In genomic region chr2:97048448-97048847, GRCh38 we compare ENCODE assay signal across 7 cellular contexts. TPM values are rescaled to one million over a fixed set of nuclear protein-coding genes. Genes with fewer than 3 reads are reported as not detected.
DNase-seq lines count a peak whose midpoint lies in the region; ATAC-seq and TF ChIP-seq lines count a peak whose summit lies in the region.
"Not testable (repeated sequence)": the region's sequence is repeated elsewhere in the genome, so short reads cannot be mapped to it uniquely, and the experiment has no call there.

No MANE protein-coding gene starts in this region.

- H3K4me1 ChIP-seq in DND-41 (ENCODE audit: insufficient read depth, low read length): not testable (repeated sequence)
- H3K4me1 ChIP-seq in OCI-LY7 (ENCODE audit: insufficient read depth, low read length, poor library complexity, severe bottlenecking): peaks cover 65% of the 10 kb centered on the region

- ATAC-seq in DND-41 (ENCODE audit: insufficient read depth, low read depth): peak; percentile 66
- ATAC-seq in activated CD8-positive, alpha-beta T cell treated with anti-CD3 and anti-CD28 coated beads, Interleukin-2, amount 10 ng/mL, durations not matched to agents 7 days and 5 days: peak; percentile 80
- peak; percentile 19 for ATAC-seq in effector memory CD8-positive, alpha-beta T cell (replicated peaks)
- ATAC-seq in stimulated activated memory B cell treated with anti-CD40 and anti-IgM and Interleukin-4, amounts not matched to agents 10 μg/mL and 1 μg/mL and 100 μg/mL, for 72 hours: peak; percentile 74

- not testable (repeated sequence) for H3K4me3 Mint-ChIP-seq in activated CD4-positive, alpha-beta T cell treated with anti-CD3 and anti-CD28 coated beads, Interleukin-2, amount 10 ng/mL, durations not matched to agents 24 days and 14 days; effector memory CD8-positive, alpha-beta T cell
- peak overlapping the region; percentile 56 for H3K4me3 Mint-ChIP-seq in activated CD8-positive, alpha-beta T cell treated with anti-CD3 and anti-CD28 coated beads, Interleukin-2, amount 10 ng/mL, durations not matched to agents 7 days and 5 days
- peak overlapping the region; percentile 37 for H3K4me3 Mint-ChIP-seq in stimulated activated memory B cell treated with anti-CD40 and anti-IgM and Interleukin-4, amounts not matched to agents 10 μg/mL and 1 μg/mL and 100 μg/mL, for 72 hours

- not testable (repeated sequence) for H3K27me3 ChIP-seq in DND-41 (ENCODE audit: insufficient read depth, low read length, poor library complexity)

- BruUV-seq in OCI-LY7 (replicated peaks; lab: Mats Ljungman, UMichigan): not testable (repeated sequence)

- H3K27me3 Mint-ChIP-seq in activated CD4-positive, alpha-beta T cell treated with anti-CD3 and anti-CD28 coated beads, Interleukin-2, amount 10 ng/mL, durations not matched to agents 24 days and 14 days: peaks cover 18% of the 10 kb centered on the region
- not testable (repeated sequence) for H3K27me3 Mint-ChIP-seq in activated CD8-positive, alpha-beta T cell treated with anti-CD3 and anti-CD28 coated beads, Interleukin-2, amount 10 ng/mL, durations not matched to agents 7 days and 5 days (ENCODE audit: low read depth); stimulated activated memory B cell treated with anti-CD40 and anti-IgM and Interleukin-4, amounts not matched to agents 10 μg/mL and 1 μg/mL and 100 μg/mL, for 72 hours
- peaks cover 16 to 22% of the 10 kb centered on the region in 2 donors for H3K27me3 Mint-ChIP-seq in effector memory CD8-positive, alpha-beta T cell

- H3K27ac Mint-ChIP-seq in activated CD4-positive, alpha-beta T cell treated with anti-CD3 and anti-CD28 coated beads, Interleukin-2, amount 10 ng/mL, durations not matched to agents 24 days and 14 days; effector memory CD8-positive, alpha-beta T cell: not testable (repeated sequence)
- H3K27ac Mint-ChIP-seq in activated CD8-positive, alpha-beta T cell treated with anti-CD3 and anti-CD28 coated beads, Interleukin-2, amount 10 ng/mL, durations not matched to agents 7 days and 5 days: peak overlapping the region; percentile 88
- H3K27ac Mint-ChIP-seq in stimulated activated memory B cell treated with anti-CD40 and anti-IgM and Interleukin-4, amounts not matched to agents 10 μg/mL and 1 μg/mL and 100 μg/mL, for 72 hours: peak overlapping the region; percentile 84

- not testable (repeated sequence) for TF ChIP-seq CTCF in DND-41 (IDR thresholded peaks at IDR 0.05; ENCODE audit: borderline replicate concordance, extremely low read depth, low read length, poor library complexity, severe bottlenecking); OCI-LY7 (conservative IDR thresholded peaks at IDR 0.05; ENCODE audit: low read length)

- POLR2A ChIA-PET in OCI-LY7 (lab: Charles Lee); activated CD8-positive, alpha-beta T cell treated with anti-CD3 and anti-CD28 coated beads, Interleukin-2, amount 10 ng/mL, durations not matched to agents 7 days and 5 days (lab: Charles Lee): not testable (repeated sequence)

- not testable (repeated sequence) for H3K36me3 Mint-ChIP-seq in activated CD4-positive, alpha-beta T cell treated with anti-CD3 and anti-CD28 coated beads, Interleukin-2, amount 10 ng/mL, durations not matched to agents 24 days and 14 days (ENCODE audit: low read depth); activated CD8-positive, alpha-beta T cell treated with anti-CD3 and anti-CD28 coated beads, Interleukin-2, amount 10 ng/mL, durations not matched to agents 7 days and 5 days (ENCODE audit: low read depth); effector memory CD8-positive, alpha-beta T cell (ENCODE audit: insufficient read depth); stimulated activated memory B cell treated with anti-CD40 and anti-IgM and Interleukin-4, amounts not matched to agents 10 μg/mL and 1 μg/mL and 100 μg/mL, for 72 hours

- not testable (repeated sequence) for H3K9me2 ChIP-seq in OCI-LY7 (ENCODE audit: insufficient read depth, low read length)

- not testable (repeated sequence) for H3K9ac ChIP-seq in DND-41 (ENCODE audit: low read depth, low read length)

- not testable (repeated sequence) for H3K79me2 ChIP-seq in DND-41 (ENCODE audit: insufficient read depth, low read length); OCI-LY7 (ENCODE audit: insufficient read depth, low read depth, low read length)

- H3K36me3 ChIP-seq in DND-41 (ENCODE audit: insufficient read depth, low read length); KOPT-K1 (ENCODE audit: insufficient read depth, low read length); OCI-LY7 (ENCODE audit: insufficient read depth, low read length): not testable (repeated sequence)

- H2AFZ ChIP-seq in DND-41 (ENCODE audit: low read depth, low read length); OCI-LY7 (ENCODE audit: low read length): not testable (repeated sequence)

- not testable (repeated sequence) for H3K27ac ChIP-seq in DND-41 (ENCODE audit: low read length)
- peak overlapping the region; percentile 36 for H3K27ac ChIP-seq in KOPT-K1 (ENCODE audit: low read depth, low read length, poor library complexity, severe bottlenecking)
- peak overlapping the region; percentile 85 for H3K27ac ChIP-seq in OCI-LY7 (ENCODE audit: low read depth, low read length, poor library complexity, severe bottlenecking)

- peak; percentile 20 for DNase-seq in DND-41
- DNase-seq in OCI-LY7 (ENCODE audit: low spot score): peak; percentile 77
- peak; percentile 44 for DNase-seq in activated CD4-positive, alpha-beta T cell treated with anti-CD3 and anti-CD28 coated beads, Interleukin-2, amount 10 ng/mL, durations not matched to agents 24 days and 14 days
- DNase-seq in activated CD8-positive, alpha-beta T cell treated with anti-CD3 and anti-CD28 coated beads, Interleukin-2, amount 10 ng/mL, durations not matched to agents 7 days and 5 days: peak; percentile 51
- DNase-seq in effector memory CD8-positive, alpha-beta T cell: not testable (repeated sequence)

- not testable (repeated sequence) for H3K4me1 Mint-ChIP-seq in activated CD4-positive, alpha-beta T cell treated with anti-CD3 and anti-CD28 coated beads, Interleukin-2, amount 10 ng/mL, durations not matched to agents 24 days and 14 days; effector memory CD8-positive, alpha-beta T cell (ENCODE audit: low read depth in 2 of 2)
- H3K4me1 Mint-ChIP-seq in activated CD8-positive, alpha-beta T cell treated with anti-CD3 and anti-CD28 coated beads, Interleukin-2, amount 10 ng/mL, durations not matched to agents 7 days and 5 days (ENCODE audit: low read depth): peaks cover 20% of the 10 kb centered on the region
- H3K4me1 Mint-ChIP-seq in stimulated activated memory B cell treated with anti-CD40 and anti-IgM and Interleukin-4, amounts not matched to agents 10 μg/mL and 1 μg/mL and 100 μg/mL, for 72 hours: peaks cover 50% of the 10 kb centered on the region

- not testable (repeated sequence) for H3K4me2 ChIP-seq in DND-41 (ENCODE audit: insufficient read depth, low read length)
- H3K4me2 ChIP-seq in OCI-LY7 (ENCODE audit: low read length): peak overlapping the region; percentile 79

- not testable (repeated sequence) for H4K20me1 ChIP-seq in DND-41 (ENCODE audit: insufficient read depth, low read length); OCI-LY7 (ENCODE audit: insufficient read depth, low read length)

- H3K4me3 ChIP-seq in DND-41 (ENCODE audit: low read depth in 1 of 2, low read length in 2 of 2): not testable (repeated sequence)
- H3K4me3 ChIP-seq in OCI-LY7 (ENCODE audit: low read depth, low read length, poor library complexity, severe bottlenecking): peak overlapping the region; percentile 52

- intact Hi-C loops in OCI-LY7 (cut with micrococcal nuclease; ENCODE audit: unreplicated experiment); activated CD4-positive, alpha-beta T cell treated with anti-CD3 and anti-CD28 coated beads, Interleukin-2, amount 10 ng/mL, durations not matched to agents 24 days and 14 days (cut with micrococcal nuclease): not testable (repeated sequence)

- CTCF ChIA-PET in OCI-LY7 (lab: Charles Lee; ENCODE audit: unreplicated experiment); activated CD8-positive, alpha-beta T cell treated with anti-CD3 and anti-CD28 coated beads, Interleukin-2, amount 10 ng/mL, durations not matched to agents 7 days and 5 days (lab: Charles Lee): not testable (repeated sequence)

- H3K9me3 Mint-ChIP-seq in activated CD4-positive, alpha-beta T cell treated with anti-CD3 and anti-CD28 coated beads, Interleukin-2, amount 10 ng/mL, durations not matched to agents 24 days and 14 days; activated CD8-positive, alpha-beta T cell treated with anti-CD3 and anti-CD28 coated beads, Interleukin-2, amount 10 ng/mL, durations not matched to agents 7 days and 5 days (ENCODE audit: insufficient read depth); effector memory CD8-positive, alpha-beta T cell; stimulated activated memory B cell treated with anti-CD40 and anti-IgM and Interleukin-4, amounts not matched to agents 10 μg/mL and 1 μg/mL and 100 μg/mL, for 72 hours: not testable (repeated sequence)

- not testable (repeated sequence) for H3K9me3 ChIP-seq in DND-41 (ENCODE audit: insufficient read depth, low read length, severe bottlenecking); KOPT-K1 (ENCODE audit: insufficient read depth, low read length, poor library complexity, severe bottlenecking); OCI-LY7 (ENCODE audit: low read length)

RNA-seq across cellular contexts. Expression of gene FAHD2B, which starts 46.2 kb away (rescaled TPM):
- 23.4 and 29.2 TPM in 2 replicates for total RNA-seq in OCI-LY7 (2014; rRNA removed; shearing (Covaris generic))
- total RNA-seq in OCI-LY7 (2022): 39.1 and 44.3 TPM in 2 replicates
- total RNA-seq in activated CD4-positive, alpha-beta T cell treated with anti-CD3 and anti-CD28 coated beads, Interleukin-2, amount 10 ng/mL, durations not matched to agents 24 days and 14 days: 22.3 and 24.3 TPM in 2 replicates
- 10 to 100 TPM; 29.8 to 32.0 TPM for total RNA-seq in activated CD8-positive, alpha-beta T cell treated with anti-CD3 and anti-CD28 coated beads, Interleukin-2, amount 10 ng/mL, durations not matched to agents 7 days and 5 days

Comparison
In these comparisons a context has a peak if more than half of its experiments do, and no peak if none do; other contexts are left out.
1. ATAC-seq: peak in every context shown above with its lines; median percentile 80 in activated CD8-positive, alpha-beta T cell treated with anti-CD3 and anti-CD28 coated beads, Interleukin-2, amount 10 ng/mL, durations not matched to agents 7 days and 5 days; 74 in stimulated activated memory B cell treated with anti-CD40 and anti-IgM and Interleukin-4, amounts not matched to agents 10 μg/mL and 1 μg/mL and 100 μg/mL, for 72 hours; 66 in DND-41; 19 in effector memory CD8-positive, alpha-beta T cell.